In genomic region chr3:80788914-80789313, GRCh38 we compare ENCODE assay signal across 23 cellular contexts.
"Had no signal": no experiment of that assay in that cellular context is flagged by ENCODE, and none has a peak within 500 bp of the region (broad histone marks: within the 10 kb centered on the region; RNA-seq: fewer than 3 reads in every experiment).

No MANE protein-coding gene starts in this region.

- H3K27ac Mint-ChIP-seq: immature natural killer cell; mesothelial cell of epicardium; naive B cell; natural killer cell; nephron progenitor cell; neural progenitor cell; progenitor cell of endocrine pancreas; stimulated activated memory B cell treated with anti-CD40 and anti-IgM and Interleukin-4, amounts not matched to agents 10 μg/mL and 1 μg/mL and 100 μg/mL, for 72 hours; stimulated activated naive CD8-positive, alpha-beta T cell treated with anti-CD3 and anti-CD28 coated beads, Interleukin-15, amount 100 ng/mL, for 72 hours; type B pancreatic cell had no signal

- H3K4me3 Mint-ChIP-seq: immature natural killer cell; mesothelial cell of epicardium; naive B cell; natural killer cell; nephron progenitor cell; neural progenitor cell; stimulated activated memory B cell treated with anti-CD40 and anti-IgM and Interleukin-4, amounts not matched to agents 10 μg/mL and 1 μg/mL and 100 μg/mL, for 72 hours; stimulated activated naive CD8-positive, alpha-beta T cell treated with anti-CD3 and anti-CD28 coated beads, Interleukin-15, amount 100 ng/mL, for 72 hours; type B pancreatic cell had no signal

- H3K27me3 Mint-ChIP-seq: naive B cell; progenitor cell of endocrine pancreas; stimulated activated memory B cell treated with anti-CD40 and anti-IgM and Interleukin-4, amounts not matched to agents 10 μg/mL and 1 μg/mL and 100 μg/mL, for 72 hours; stimulated activated naive CD8-positive, alpha-beta T cell treated with anti-CD3 and anti-CD28 coated beads, Interleukin-15, amount 100 ng/mL, for 72 hours; type B pancreatic cell had no signal

- FAIRE-seq: islet of Langerhans had no signal

- DNase-seq: hypothalamus; immature natural killer cell; left ventricle myocardium inferior; mesendoderm; naive B cell; natural killer cell; nephron progenitor cell; occipital lobe; right lobe of liver; stimulated activated CD4-positive, alpha-beta T cell treated with anti-CD3 and anti-CD28 coated beads, Interleukin-1b, Interleukin-23, amount 100 ng/mL, for 48 hours; stimulated activated CD4-positive, alpha-beta T cell treated with anti-CD3 and anti-CD28 coated beads, Interleukin-2, amount 100 ng/mL, for 48 hours; stimulated activated CD4-positive, alpha-beta T cell treated with anti-CD3 and anti-CD28 coated beads, Interleukin-4, amount 100 ng/mL, for 4 hours; stimulated activated CD8-positive, alpha-beta memory T cell treated with anti-CD3 and anti-CD28 coated beads, Interleukin-4, amount 100 ng/mL, for 48 hours; stimulated activated naive CD4-positive, alpha-beta T cell treated with Interleukin-2 at 50 U/mL for 16 hours; stimulated activated naive CD8-positive, alpha-beta T cell treated with anti-CD3 and anti-CD28 coated beads, Interleukin-15, amount 100 ng/mL, for 72 hours; substantia nigra; uterus had no signal

- H3K9me3 Mint-ChIP-seq: nephron progenitor cell; neural progenitor cell; stimulated activated naive CD8-positive, alpha-beta T cell treated with anti-CD3 and anti-CD28 coated beads, Interleukin-15, amount 100 ng/mL, for 72 hours; type B pancreatic cell had no signal

- H3K4me1 Mint-ChIP-seq: immature natural killer cell; mesothelial cell of epicardium; naive B cell; natural killer cell; neural progenitor cell; stimulated activated memory B cell treated with anti-CD40 and anti-IgM and Interleukin-4, amounts not matched to agents 10 μg/mL and 1 μg/mL and 100 μg/mL, for 72 hours; stimulated activated naive CD8-positive, alpha-beta T cell treated with anti-CD3 and anti-CD28 coated beads, Interleukin-15, amount 100 ng/mL, for 72 hours had no signal

- H3K36me3 Mint-ChIP-seq: mesothelial cell of epicardium; naive B cell; natural killer cell; neural progenitor cell; stimulated activated memory B cell treated with anti-CD40 and anti-IgM and Interleukin-4, amounts not matched to agents 10 μg/mL and 1 μg/mL and 100 μg/mL, for 72 hours; type B pancreatic cell had no signal
